ENCODE assay signal across 4 cellular contexts in genomic region chr9:126229501-126229900, GRCh38.
"Had no signal": no experiment of that assay in that cellular context is flagged by ENCODE, and none has a peak within 500 bp of the region (broad histone marks: within the 10 kb centered on the region; RNA-seq: fewer than 3 reads in every experiment).

No MANE protein-coding gene starts in this region.

- H3K36me3 ChIP-seq: HAP-1 had no signal

- H3K4me1 ChIP-seq: HAP-1 had no signal

- H2AFZ ChIP-seq: GM23248 had no signal

- H3K27ac ChIP-seq: GM23248 had no signal

- DNase-seq: GOT3 had no signal

- H3K4me3 ChIP-seq: GM23248, HAP-1, K562 had no signal

- H3K9me3 ChIP-seq: HAP-1 had no signal

- H3K9ac ChIP-seq: GM23248 had no signal
